In the genomic region with DNA sequence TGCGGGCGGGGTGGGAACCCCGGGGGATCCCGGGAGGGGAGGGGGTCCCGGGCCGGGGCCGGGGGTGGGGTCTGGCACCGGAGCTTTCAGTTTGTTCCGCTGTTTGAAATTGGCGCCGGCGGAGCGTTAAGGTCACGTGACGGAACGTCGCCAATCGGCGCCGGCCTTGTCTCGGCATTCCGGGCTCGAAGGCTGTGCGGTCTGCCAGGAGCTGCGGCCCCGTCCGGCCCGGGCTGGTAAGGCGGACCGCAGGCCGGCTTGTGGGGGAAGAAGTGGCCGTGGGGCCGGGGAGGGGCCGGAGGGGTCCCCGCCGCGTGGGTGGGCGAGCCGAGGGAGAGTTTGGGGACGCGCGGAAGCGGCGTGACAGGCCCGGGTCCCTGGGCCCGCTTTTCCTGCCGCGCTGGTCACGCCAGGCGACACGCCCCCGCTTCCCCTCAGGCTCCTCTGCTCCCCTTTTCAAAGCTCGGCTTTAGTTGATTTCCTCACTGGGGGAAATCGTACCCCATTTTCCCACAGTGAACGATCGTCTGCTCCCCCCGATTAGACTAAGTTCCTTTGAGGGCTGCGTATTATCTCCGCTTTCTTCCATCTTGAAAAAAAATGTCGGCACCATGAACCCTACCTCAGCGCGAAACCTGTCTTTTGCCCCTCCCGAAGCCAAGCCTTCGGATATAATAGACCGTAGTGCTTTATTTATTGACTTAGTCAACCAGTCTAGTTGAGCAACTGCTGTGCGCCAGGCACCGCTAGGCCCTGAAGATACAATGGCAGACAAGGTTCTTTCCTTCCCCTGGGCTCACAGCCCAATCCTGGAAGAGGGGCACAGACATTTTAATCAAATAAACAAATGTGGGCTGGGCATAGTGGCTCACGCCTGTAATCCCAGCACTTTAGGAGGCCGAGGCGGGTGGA, we compare ENCODE assay signal across 1 cellular context.
TF ChIP-seq lines count a peak whose summit lies in the region.

Gene FOXM1 (minus strand): TSS at position 128 of the 912 bp plus-strand sequence. CDS start 2,696 bp downstream, outside the sequence.
Gene RHNO1 (plus strand): TSS at position 177 of the 912 bp plus-strand sequence. CDS start 8,144 bp downstream, outside the sequence.

TF ChIP-seq in HepG2, 621 proteins besides CTCF, POLR2A, EP300 and RAD21 (continued from another document):
- TF ChIP-seq KLF12 (CRISPR knock-in tag; IDR thresholded peaks at IDR 0.05; ENCODE audit: borderline replicate concordance), result no peak
- 0 out of 2 replicates have a peak, but pooled peaks have one; percentile 10 for TF ChIP-seq SPEN (CRISPR knock-in tag; IDR thresholded peaks at IDR 0.05; ENCODE audit: low read depth)
- no peak for TF ChIP-seq ZNF382 (CRISPR knock-in tag; IDR thresholded peaks at IDR 0.05; ENCODE audit: borderline replicate concordance)
- TF ChIP-seq GATAD2A (CRISPR knock-in tag; IDR thresholded peaks at IDR 0.05), result peak; percentile 37; the same call in 1 of the 2 replicates
- no peak for TF ChIP-seq ARHGAP35 (CRISPR knock-in tag; IDR thresholded peaks at IDR 0.05; ENCODE audit: borderline replicate concordance)
- no peak for TF ChIP-seq RBAK (CRISPR knock-in tag; IDR thresholded peaks at IDR 0.05)
- TF ChIP-seq RERE (CRISPR knock-in tag; IDR thresholded peaks at IDR 0.05; ENCODE audit: low read depth), result peak; percentile 10; the same call in 1 of the 2 replicates
- TF ChIP-seq MED1 (CRISPR knock-in tag; IDR thresholded peaks at IDR 0.05), result no peak
- TF ChIP-seq MXI1 (IDR thresholded peaks at IDR 0.05; ENCODE audit: borderline replicate concordance, low read depth, low read length), result peak; percentile 75; the same call in 2 of the 3 replicates
- TF ChIP-seq, protein P1, sequence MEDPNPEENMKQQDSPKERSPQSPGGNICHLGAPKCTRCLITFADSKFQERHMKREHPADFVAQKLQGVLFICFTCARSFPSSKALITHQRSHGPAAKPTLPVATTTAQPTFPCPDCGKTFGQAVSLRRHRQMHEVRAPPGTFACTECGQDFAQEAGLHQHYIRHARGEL (CRISPR knock-in tag; IDR thresholded peaks at IDR 0.05), result no peak
- no peak; the same call in 1 of the 2 replicates for TF ChIP-seq ZNF761 (CRISPR knock-in tag; conservative IDR thresholded peaks at IDR 0.05)
- TF ChIP-seq NFKB2 (CRISPR knock-in tag; IDR thresholded peaks at IDR 0.05; ENCODE audit: borderline replicate concordance), result peak; percentile 0; the same call in 1 of the 2 replicates
- TF ChIP-seq HOXA3 (CRISPR knock-in tag; IDR thresholded peaks at IDR 0.05), result 0 out of 2 replicates have a peak, but pooled peaks have one; percentile 38
- peak; percentile 38; the same call in 1 of the 2 replicates for TF ChIP-seq IRF2 (CRISPR knock-in tag; IDR thresholded peaks at IDR 0.05)
- TF ChIP-seq BORCS8-MEF2B (CRISPR knock-in tag; IDR thresholded peaks at IDR 0.05), result no peak; the same call in 1 of the 2 replicates
- peak; percentile 9; the same call in 1 of the 2 replicates for TF ChIP-seq ZNF430 (CRISPR knock-in tag; IDR thresholded peaks at IDR 0.05)
- TF ChIP-seq ZGPAT (CRISPR knock-in tag; IDR thresholded peaks at IDR 0.05), result 0 out of 2 replicates have a peak, but pooled peaks have one; percentile 31
- TF ChIP-seq KDM5A (IDR thresholded peaks at IDR 0.05; ENCODE audit: borderline replicate concordance, low read length), result peak; percentile 6; the same call in 1 of the 2 replicates
- TF ChIP-seq GTF3A (CRISPR knock-in tag; conservative IDR thresholded peaks at IDR 0.05), result no peak
- TF ChIP-seq SKI (IDR thresholded peaks at IDR 0.05; ENCODE audit: partially characterized antibody), result no peak
- TF ChIP-seq, protein P2, sequence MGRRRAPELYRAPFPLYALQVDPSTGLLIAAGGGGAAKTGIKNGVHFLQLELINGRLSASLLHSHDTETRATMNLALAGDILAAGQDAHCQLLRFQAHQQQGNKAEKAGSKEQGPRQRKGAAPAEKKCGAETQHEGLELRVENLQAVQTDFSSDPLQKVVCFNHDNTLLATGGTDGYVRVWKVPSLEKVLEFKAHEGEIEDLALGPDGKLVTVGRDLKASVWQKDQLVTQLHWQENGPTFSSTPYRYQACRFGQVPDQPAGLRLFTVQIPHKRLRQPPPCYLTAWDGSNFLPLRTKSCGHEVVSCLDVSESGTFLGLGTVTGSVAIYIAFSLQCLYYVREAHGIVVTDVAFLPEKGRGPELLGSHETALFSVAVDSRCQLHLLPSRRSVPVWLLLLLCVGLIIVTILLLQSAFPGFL (CRISPR knock-in tag; IDR thresholded peaks at IDR 0.05), result no peak
- no peak; the same call in 1 of the 2 replicates for TF ChIP-seq TGIF2 (CRISPR knock-in tag; IDR thresholded peaks at IDR 0.05)
